ENCODE assay signal across 22 cellular contexts in genomic region chr4:6935961-6936360, GRCh38.
"Had no signal": no experiment of that assay in that cellular context is flagged by ENCODE, and none has a peak within 500 bp of the region (broad histone marks: within the 10 kb centered on the region; RNA-seq: fewer than 3 reads in every experiment).

No MANE protein-coding gene starts in this region.

- H3K27ac Mint-ChIP-seq: activated B cell treated with CpG ODN at 0.5 μM for 24 hours; activated T-cell treated with anti-CD3 and anti-CD28 coated beads, Interleukin-2, amount 50 U/mL, for 72 hours; natural killer cell treated with Interleukin-12 subunit alpha and Interleukin-12 subunit beta and Interleukin-15 and Interleukin-18, amount 100 ng/mL, for 72 hours; stimulated activated naive B cell treated with anti-CD40 and anti-IgM and Interleukin-4, amounts not matched to agents 10 μg/mL and 1 μg/mL and 100 μg/mL, for 72 hours had no signal

- DNase-seq: activated B cell treated with CpG ODN at 0.5 μM for 24 hours; activated CD4-positive, alpha-beta T cell treated with anti-CD3 and anti-CD28 coated beads for 48 hours; activated CD8-positive, alpha-beta memory T cell treated with anti-CD3 and anti-CD28 coated beads, Interleukin-2, amount 50 U/mL, for 4 hours; activated gamma-delta T cell; activated T-cell treated with anti-CD3 and anti-CD28 coated beads, Interleukin-2, amount 50 U/mL, for 72 hours; cerebellar nuclear complex; cortex of kidney; effector CD4-positive, alpha-beta T cell; gastrocnemius medialis; kidney; left ventricle myocardium superior; mesendoderm; sigmoid colon; spleen; stimulated activated CD4-positive, alpha-beta T cell treated with anti-CD3 and anti-CD28 coated beads, Interleukin-4, amount 100 ng/mL, for 4 hours; stimulated activated naive B cell treated with anti-CD40 and anti-IgM and Interleukin-4, amounts not matched to agents 10 μg/mL and 1 μg/mL and 100 μg/mL, for 72 hours; upper lobe of right lung had no signal

- H3K4me3 ChIP-seq: gastrocnemius medialis, sigmoid colon, spleen, thoracic aorta, upper lobe of right lung had no signal

- H3K27me3 ChIP-seq: gastrocnemius medialis, neutrophil, sigmoid colon, spleen, upper lobe of right lung had no signal

- H3K4me1 ChIP-seq: parathyroid adenoma had no signal

- H3K36me3 ChIP-seq: gastrocnemius medialis, sigmoid colon, thoracic aorta, upper lobe of right lung had no signal

- H3K27ac ChIP-seq: gastrocnemius medialis, parathyroid adenoma, sigmoid colon, thoracic aorta, upper lobe of right lung had no signal

- H3K9me3 Mint-ChIP-seq: activated naive CD4-positive, alpha-beta T cell treated with anti-CD3 and anti-CD28 coated beads, Interleukin-2, amount 50 U/mL, for 24 hours; activated T-cell treated with anti-CD3 and anti-CD28 coated beads, Interleukin-2, amount 50 U/mL, for 72 hours; natural killer cell treated with Interleukin-12 subunit alpha and Interleukin-12 subunit beta and Interleukin-15 and Interleukin-18, amount 100 ng/mL, for 72 hours had no signal

- H3K27me3 Mint-ChIP-seq: activated B cell treated with CpG ODN at 0.5 μM for 24 hours; activated naive CD4-positive, alpha-beta T cell treated with anti-CD3 and anti-CD28 coated beads, Interleukin-2, amount 50 U/mL, for 24 hours; natural killer cell treated with Interleukin-12 subunit alpha and Interleukin-12 subunit beta and Interleukin-15 and Interleukin-18, amount 100 ng/mL, for 72 hours; stimulated activated naive B cell treated with anti-CD40 and anti-IgM and Interleukin-4, amounts not matched to agents 10 μg/mL and 1 μg/mL and 100 μg/mL, for 72 hours had no signal

- ATAC-seq: activated T-cell treated with anti-CD3 and anti-CD28 coated beads, Interleukin-2, amount 50 U/mL, for 72 hours; gastrocnemius medialis; left ventricle myocardium superior; natural killer cell treated with Interleukin-12 subunit alpha and Interleukin-12 subunit beta and Interleukin-15 and Interleukin-18, amount 100 ng/mL, for 72 hours; stimulated activated naive B cell treated with anti-CD40 and anti-IgM and Interleukin-4, amounts not matched to agents 10 μg/mL and 1 μg/mL and 100 μg/mL, for 72 hours; upper lobe of right lung had no signal

- H3K9ac ChIP-seq: parathyroid adenoma had no signal

- H3K4me3 Mint-ChIP-seq: activated B cell treated with CpG ODN at 0.5 μM for 24 hours; activated naive CD4-positive, alpha-beta T cell treated with anti-CD3 and anti-CD28 coated beads, Interleukin-2, amount 50 U/mL, for 24 hours; activated T-cell treated with anti-CD3 and anti-CD28 coated beads, Interleukin-2, amount 50 U/mL, for 72 hours; natural killer cell treated with Interleukin-12 subunit alpha and Interleukin-12 subunit beta and Interleukin-15 and Interleukin-18, amount 100 ng/mL, for 72 hours; stimulated activated naive B cell treated with anti-CD40 and anti-IgM and Interleukin-4, amounts not matched to agents 10 μg/mL and 1 μg/mL and 100 μg/mL, for 72 hours had no signal

- H3K9me3 ChIP-seq: gastrocnemius medialis, neutrophil, sigmoid colon, spleen, thoracic aorta, upper lobe of right lung had no signal

- H2AFZ ChIP-seq: parathyroid adenoma had no signal
